27 cellular contexts compared by ENCODE assay signal in genomic region chr1:101409102-101409501, GRCh38.
"Had no signal": no experiment of that assay in that cellular context is flagged by ENCODE, and none has a peak within 500 bp of the region (broad histone marks: within the 10 kb centered on the region; RNA-seq: fewer than 3 reads in every experiment).

No MANE protein-coding gene starts in this region.

- H3K4me3 Mint-ChIP-seq: activated CD4-positive, alpha-beta memory T cell treated with anti-CD3 and anti-CD28 coated beads for 36 hours; activated naive CD4-positive, alpha-beta T cell treated with anti-CD3 and anti-CD28 coated beads for 36 hours; activated naive CD8-positive, alpha-beta T cell treated with anti-CD3 and anti-CD28 coated beads, Interleukin-2, amount 10 ng/mL, durations not matched to agents 7 days and 5 days; central memory CD8-positive, alpha-beta T cell; effector memory CD8-positive, alpha-beta T cell; immature natural killer cell; naive thymus-derived CD4-positive, alpha-beta T cell; neural crest cell had no signal

- H3K27ac ChIP-seq: breast epithelium, esophagus muscularis mucosa, hepatocyte, left lung, sigmoid colon, transverse colon had no signal

- H3K27me3 ChIP-seq: breast epithelium, esophagus muscularis mucosa, hepatocyte, left lung, sigmoid colon, transverse colon had no signal

- H2AFZ ChIP-seq: hepatocyte had no signal

- H3K36me3 ChIP-seq: breast epithelium, esophagus muscularis mucosa, left lung, sigmoid colon, transverse colon had no signal

- H3K79me2 ChIP-seq: hepatocyte had no signal

- ATAC-seq: effector memory CD8-positive, alpha-beta T cell; left lung; naive thymus-derived CD4-positive, alpha-beta T cell; stimulated activated naive B cell treated with anti-CD40 and anti-IgM and Interleukin-4, amounts not matched to agents 10 μg/mL and 1 μg/mL and 100 μg/mL, for 72 hours had no signal

- H3K36me3 Mint-ChIP-seq: activated CD4-positive, alpha-beta memory T cell treated with anti-CD3 and anti-CD28 coated beads for 36 hours; stimulated activated naive B cell treated with anti-CD40 and anti-IgM and Interleukin-4, amounts not matched to agents 10 μg/mL and 1 μg/mL and 100 μg/mL, for 72 hours had no signal

- H3K9me3 Mint-ChIP-seq: activated CD4-positive, alpha-beta memory T cell treated with anti-CD3 and anti-CD28 coated beads for 36 hours; activated naive CD4-positive, alpha-beta T cell treated with anti-CD3 and anti-CD28 coated beads for 36 hours; central memory CD8-positive, alpha-beta T cell; effector memory CD8-positive, alpha-beta T cell; neural crest cell; stimulated activated naive B cell treated with anti-CD40 and anti-IgM and Interleukin-4, amounts not matched to agents 10 μg/mL and 1 μg/mL and 100 μg/mL, for 72 hours had no signal

- H3K4me1 Mint-ChIP-seq: neural crest cell had no signal

- H3K27me3 Mint-ChIP-seq: stimulated activated naive B cell treated with anti-CD40 and anti-IgM and Interleukin-4, amounts not matched to agents 10 μg/mL and 1 μg/mL and 100 μg/mL, for 72 hours had no signal

- H3K4me2 ChIP-seq: hepatocyte had no signal

- H3K4me3 ChIP-seq: breast epithelium, esophagus muscularis mucosa, hepatocyte, left lung, lung, sigmoid colon, transverse colon had no signal

- H3K4me1 ChIP-seq: breast epithelium, left lung, sigmoid colon, transverse colon had no signal

- H3K27ac Mint-ChIP-seq: activated CD4-positive, alpha-beta memory T cell treated with anti-CD3 and anti-CD28 coated beads for 36 hours; activated naive CD4-positive, alpha-beta T cell treated with anti-CD3 and anti-CD28 coated beads for 36 hours; activated naive CD8-positive, alpha-beta T cell treated with anti-CD3 and anti-CD28 coated beads, Interleukin-2, amount 10 ng/mL, durations not matched to agents 7 days and 5 days; effector memory CD8-positive, alpha-beta T cell; naive thymus-derived CD4-positive, alpha-beta T cell; stimulated activated naive B cell treated with anti-CD40 and anti-IgM and Interleukin-4, amounts not matched to agents 10 μg/mL and 1 μg/mL and 100 μg/mL, for 72 hours had no signal

- H3K9me3 ChIP-seq: breast epithelium, esophagus muscularis mucosa, left lung, sigmoid colon, transverse colon had no signal

- DNase-seq: activated CD4-positive, alpha-beta memory T cell treated with anti-CD3 and anti-CD28 coated beads for 36 hours; activated CD4-positive, alpha-beta T cell treated with anti-CD3 and anti-CD28 coated beads for 4 hours; activated CD4-positive, CD25-positive, alpha-beta regulatory T cell; activated naive CD4-positive, alpha-beta T cell treated with anti-CD3 and anti-CD28 coated beads for 36 hours; activated naive CD8-positive, alpha-beta T cell treated with anti-CD3 and anti-CD28 coated beads, Interleukin-2, amount 10 ng/mL, durations not matched to agents 7 days and 5 days; activated T-cell treated with anti-CD3 and anti-CD28 coated beads, Interleukin-2, amount 50 U/mL, for 48 hours; amniotic stem cell; effector memory CD8-positive, alpha-beta T cell; glutamatergic neuron; immature natural killer cell; left lung; naive thymus-derived CD4-positive, alpha-beta T cell; occipital lobe; posterior cingulate gyrus; sigmoid colon; stimulated activated CD4-positive, alpha-beta T cell treated with anti-CD3 and anti-CD28 coated beads, Interleukin-2, amount 100 ng/mL, for 48 hours; stimulated activated CD8-positive, alpha-beta memory T cell treated with anti-CD3 and anti-CD28 coated beads, Interleukin-4, amount 100 ng/mL, for 48 hours; stimulated activated naive B cell treated with anti-CD40 and anti-IgM and Interleukin-4, amounts not matched to agents 10 μg/mL and 1 μg/mL and 100 μg/mL, for 72 hours; transverse colon had no signal

- FAIRE-seq: colon, urothelium cell line had no signal
